In the genomic region with DNA sequence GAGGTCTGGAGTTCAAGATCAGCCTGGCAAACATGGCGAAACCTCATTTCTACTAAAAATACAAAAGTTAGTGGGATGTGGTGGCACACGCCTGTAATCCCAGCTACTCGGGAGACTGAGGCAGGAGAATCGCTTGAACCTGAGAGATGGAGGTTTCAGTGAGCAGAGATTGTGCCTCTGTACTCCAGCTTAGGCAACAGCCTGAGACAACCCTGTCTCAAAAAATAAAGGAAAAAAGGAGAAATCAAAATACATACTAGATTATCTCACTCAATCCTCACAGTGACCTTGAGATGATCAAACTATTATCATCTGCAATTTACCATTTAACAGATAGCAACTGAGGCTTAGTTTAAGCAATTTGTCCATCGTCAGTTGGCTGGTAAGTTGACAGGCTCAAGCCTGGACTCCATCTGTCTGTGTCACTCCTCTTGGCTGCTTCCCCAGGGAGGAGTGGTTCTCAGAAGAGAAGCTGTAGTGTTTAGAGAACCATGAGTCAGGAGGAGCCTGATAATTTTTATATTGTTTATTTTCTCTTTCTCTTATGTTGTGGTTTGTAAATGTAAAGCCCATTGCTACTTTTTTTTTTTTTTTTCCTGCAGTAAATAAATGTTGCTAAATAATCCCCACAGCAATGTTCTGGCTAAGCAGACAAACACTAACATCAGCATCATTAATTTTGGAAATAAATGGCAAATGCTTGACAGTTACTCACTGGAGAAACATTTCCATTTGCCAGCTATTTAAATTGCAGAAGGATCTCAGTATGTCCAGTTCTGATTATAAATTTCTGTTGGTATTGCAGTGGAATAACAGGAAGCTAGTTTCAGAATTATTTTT, we compare ENCODE assay signal across 8 cellular contexts. TPM values are rescaled to one million over a fixed set of nuclear protein-coding genes. Genes with fewer than 3 reads are reported as not detected.
DNase-seq lines count a peak whose midpoint lies in the region; ATAC-seq, FAIRE-seq and TF ChIP-seq lines count a peak whose summit lies in the region.
"Not testable (repeated sequence)": the region's sequence is repeated elsewhere in the genome, so short reads cannot be mapped to it uniquely, and the experiment has no call there.

No MANE protein-coding gene starts in this region.

- ATAC-seq in PC-3: peak; percentile 99

- H3K4me2 ChIP-seq in PC-3 (ENCODE audit: low read length) (peak overlapping the region; percentile 43; the same call in 1 of the 2 replicates), astrocyte (ENCODE audit: low read length) (peak overlapping the region; percentile 58)

- not testable (repeated sequence) for TF ChIP-seq CTCF in BJ (IDR thresholded peaks at IDR 0.05; ENCODE audit: insufficient read depth, low read depth, low read length); PC-3 (conservative IDR thresholded peaks at IDR 0.05; ENCODE audit: low read depth, low read length); astrocyte (IDR thresholded peaks at IDR 0.05; ENCODE audit: insufficient read depth, low read depth, low read length); osteocyte (IDR thresholded peaks at IDR 0.05); thyroid gland (IDR thresholded peaks at IDR 0.05)

- DNase-seq in BJ (ENCODE audit: low read depth): peak; percentile 68
- DNase-seq in HUDEP-2 (lab: John Stamatoyannopoulos, UW; ENCODE audit: unreplicated experiment in 76 of 76): peak in 65 of 76 experiments; percentile 3 to 73 (median 40)
- DNase-seq in PC-3: peak; percentile 91
- peak; percentile 72 for DNase-seq in astrocyte (ENCODE audit: low read depth)
- DNase-seq in fibroblast of gingiva (ENCODE audit: low read depth): peak; percentile 86
- not testable (repeated sequence) for DNase-seq in osteocyte (ENCODE audit: extremely low spot score, unreplicated experiment)
- peak; percentile 75 to 81 for DNase-seq in thyroid gland

- not testable (repeated sequence) for H3K36me3 Mint-ChIP-seq in astrocyte (ENCODE audit: low read depth, unreplicated experiment); osteocyte (ENCODE audit: unreplicated experiment)

- intact Hi-C loops in PC-3 (cut with micrococcal nuclease): loop anchor here (5.0 to 10.0 kb wide), 2 partner anchors 82 to 259 kb away; no protein-coding TSS in a partner anchor
- intact Hi-C loops in thyroid gland (cut with DNase I): not testable (repeated sequence)

- CTCF ChIA-PET in BJ (lab: Yijun Ruan, JAX): interaction anchor here (1.8 kb wide), 1 partner anchor 17 kb away, joined by 4 read pairs; no protein-coding TSS in a partner anchor
- CTCF ChIA-PET in PC-3 (lab: Charles Lee): not testable (repeated sequence)

- H3K9me2 ChIP-seq in PC-3 (replicated peaks; ENCODE audit: low read length): not testable (repeated sequence)

- H3K27ac ChIP-seq in PC-3 (ENCODE audit: low read length): peak overlapping the region; percentile 67
- peak overlapping the region; percentile 18 for H3K27ac ChIP-seq in astrocyte (ENCODE audit: low read depth, low read length)
- peak overlapping the region; percentile 70 to 73 (median 73) for H3K27ac ChIP-seq in thyroid gland

- H3K4me1 Mint-ChIP-seq in astrocyte (ENCODE audit: low read depth, unreplicated experiment): peaks cover 19% of the 10 kb centered on the region
- H3K4me1 Mint-ChIP-seq in osteocyte (ENCODE audit: unreplicated experiment): peaks cover 18% of the 10 kb centered on the region

- H3K27ac Mint-ChIP-seq in astrocyte (ENCODE audit: unreplicated experiment) (peak overlapping the region; percentile 80), osteocyte (ENCODE audit: unreplicated experiment) (peak overlapping the region; percentile 66)

- H3K9me3 ChIP-seq in PC-3 (ENCODE audit: low read length); astrocyte (ENCODE audit: insufficient read depth, low read depth, low read length); thyroid gland: not testable (repeated sequence)

- WGBS in thyroid gland, 2 donors: 75 to 78% methylated on average over 5 of the region's 5 CpGs

- not testable (repeated sequence) for H3K27me3 Mint-ChIP-seq in astrocyte (ENCODE audit: low read depth, unreplicated experiment); osteocyte (ENCODE audit: unreplicated experiment)

- BruUV-seq in PC-3 (replicated peaks; lab: Mats Ljungman, UMichigan): not testable (repeated sequence)

- not testable (repeated sequence) for H3K4me3 ChIP-seq in BJ (ENCODE audit: low read depth, low read length); PC-3 (ENCODE audit: low read length); astrocyte (ENCODE audit: insufficient read depth, low read depth, low read length); thyroid gland (replicated peaks in 1 of 3)

- H3K9ac ChIP-seq in PC-3 (ENCODE audit: low read length): not testable (repeated sequence)
- H3K9ac ChIP-seq in astrocyte (ENCODE audit: low read length): peak overlapping the region; percentile 7

- not testable (repeated sequence) for H3F3A ChIP-seq in PC-3 (ENCODE audit: low read length, unreplicated experiment)

- H3K4me3 Mint-ChIP-seq in astrocyte (ENCODE audit: unreplicated experiment); osteocyte (ENCODE audit: unreplicated experiment): not testable (repeated sequence)

- H3K36me3 ChIP-seq in BJ (ENCODE audit: control insufficient read depth, insufficient read depth, low read length); PC-3 (ENCODE audit: low read depth, low read length); astrocyte (ENCODE audit: insufficient read depth, low read length); thyroid gland: not testable (repeated sequence)

- H3K9me3 Mint-ChIP-seq in astrocyte (ENCODE audit: unreplicated experiment); osteocyte (ENCODE audit: unreplicated experiment): not testable (repeated sequence)

- H3K79me2 ChIP-seq in PC-3 (ENCODE audit: low read length); astrocyte (ENCODE audit: insufficient read depth, low read length): not testable (repeated sequence)

- H3K4me1 ChIP-seq in PC-3 (ENCODE audit: insufficient read depth, low read length): peaks cover 11% of the 10 kb centered on the region
- H3K4me1 ChIP-seq in astrocyte (ENCODE audit: insufficient read depth, low read length): peaks cover 13% of the 10 kb centered on the region
- peaks cover 8 to 10% of the 10 kb centered on the region in 2 donors for H3K4me1 ChIP-seq in thyroid gland

- H3K27me3 ChIP-seq in BJ (ENCODE audit: control insufficient read depth, insufficient read depth, low read length); PC-3 (ENCODE audit: low read length); astrocyte (ENCODE audit: insufficient read depth, low read length); thyroid gland: not testable (repeated sequence)

- not testable (repeated sequence) for H4K20me1 ChIP-seq in PC-3 (ENCODE audit: low read length); astrocyte (ENCODE audit: insufficient read depth, low read length)

- FAIRE-seq in astrocyte (lab: Jason Lieb, UNC) (peak; percentile 45), islet of Langerhans (lab: Jason Lieb, UNC) (peak; percentile 89)

- TF ChIP-seq POLR2A in thyroid gland (IDR thresholded peaks at IDR 0.05): not testable (repeated sequence)

- POLR2A ChIA-PET in BJ (lab: Charles Lee) (interaction anchor here (0.6 kb wide), 1 partner anchor 533 kb away, joined by 6 read pairs; no protein-coding TSS in a partner anchor), PC-3 (lab: Charles Lee; ENCODE audit: unreplicated experiment) (interaction anchor here (0.5 kb wide), 1 partner anchor 259 kb away, joined by 7 read pairs; no protein-coding TSS in a partner anchor)

- not testable (repeated sequence) for H2AFZ ChIP-seq in PC-3 (ENCODE audit: low read length); astrocyte (ENCODE audit: low read depth, low read length)

RNA-seq across cellular contexts. Expression of gene TYW1, which starts 46.4 kb away (rescaled TPM):
- 13.0 and 15.3 TPM in 2 replicates for polyA plus RNA-seq in BJ (2011; rRNA removed)
- polyA minus RNA-seq in BJ (2011; rRNA and poly(A)+ RNA removed): 12.9 and 16.7 TPM in 2 replicates
- total RNA-seq in PC-3 (2014; rRNA removed): 12.8 and 13.4 TPM in 2 replicates
- total RNA-seq in astrocyte: 16.3 and 16.6 TPM in 2 replicates
- total RNA-seq in osteocyte: 16.3 and 17.2 TPM in 2 replicates
- 10 to 100 TPM; 19.3 to 75.6 (median 38.6) TPM for total RNA-seq in thyroid gland

RNA-seq across cellular contexts. Expression of gene SBDS, which starts 47.6 kb away (rescaled TPM):
- polyA plus RNA-seq in BJ (2011; rRNA removed): 52.5 and 104 TPM in 2 replicates
- polyA minus RNA-seq in BJ (2011; rRNA and poly(A)+ RNA removed): 13.9 and 17.4 TPM in 2 replicates
- total RNA-seq in PC-3 (2014; rRNA removed): 72.4 and 91.7 TPM in 2 replicates
- 140 and 165 TPM in 2 replicates for total RNA-seq in astrocyte
- 101 and 104 TPM in 2 replicates for total RNA-seq in osteocyte
- 100 to 1,000 TPM in 2 of 4 donors, 10 to 100 TPM in 2; 91.7 to 157 (median 115) TPM for total RNA-seq in thyroid gland

Comparison
In these comparisons a context has a peak if more than half of its experiments do, and no peak if none do; other contexts are left out.
1. H3K27ac ChIP-seq: peak in every context shown above with its lines; median percentile 73 in thyroid gland; 67 in PC-3; 18 in astrocyte.